1 cellular context compared by ENCODE assay signal in the genomic region with DNA sequence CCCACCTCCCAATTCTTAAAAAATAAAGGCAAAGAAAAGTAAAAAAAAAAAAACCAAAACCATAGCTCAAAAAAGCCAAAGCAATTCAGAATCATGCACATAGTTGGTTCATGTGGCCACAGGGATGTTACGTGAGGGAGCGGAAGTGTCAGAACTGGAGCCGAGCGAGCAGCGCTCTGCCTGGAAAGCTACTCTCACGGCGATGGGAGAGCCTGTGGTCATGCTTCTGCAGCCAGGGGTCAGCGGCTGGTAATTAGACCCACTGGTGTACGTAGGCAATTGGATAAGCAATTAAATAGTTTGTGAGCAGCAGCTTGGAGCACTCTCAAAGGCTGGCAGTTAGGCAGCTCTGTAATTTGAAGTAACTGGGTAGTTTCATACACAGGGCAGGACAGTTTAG.
TF ChIP-seq lines count a peak whose summit lies in the region.

No MANE protein-coding gene starts in this region.

TF ChIP-seq in IMR-90, 13 proteins besides CTCF, POLR2A, EP300 and RAD21 (continued from another document):
- TF ChIP-seq FOS (IDR thresholded peaks at IDR 0.05; ENCODE audit: low read depth, low read length) (no peak), RFX5 (IDR thresholded peaks at IDR 0.05; ENCODE audit: low read depth, low read length) (no peak), CHD1 (IDR thresholded peaks at IDR 0.05; ENCODE audit: low read depth, low read length) (no peak), MXI1 (IDR thresholded peaks at IDR 0.05; ENCODE audit: borderline replicate concordance, low read depth, low read length) (no peak), NFE2L2 (IDR thresholded peaks at IDR 0.05; ENCODE audit: low read depth, low read length) (no peak), BHLHE40 (IDR thresholded peaks at IDR 0.05; ENCODE audit: low read depth, low read length) (no peak), RCOR1 (IDR thresholded peaks at IDR 0.05; ENCODE audit: insufficient replicate concordance, low read length) (no peak), SMC3 (IDR thresholded peaks at IDR 0.05; ENCODE audit: low read depth, low read length) (no peak), CEBPB (IDR thresholded peaks at IDR 0.05; ENCODE audit: low read depth, low read length) (no peak)
- TF ChIP-seq, protein P1, sequence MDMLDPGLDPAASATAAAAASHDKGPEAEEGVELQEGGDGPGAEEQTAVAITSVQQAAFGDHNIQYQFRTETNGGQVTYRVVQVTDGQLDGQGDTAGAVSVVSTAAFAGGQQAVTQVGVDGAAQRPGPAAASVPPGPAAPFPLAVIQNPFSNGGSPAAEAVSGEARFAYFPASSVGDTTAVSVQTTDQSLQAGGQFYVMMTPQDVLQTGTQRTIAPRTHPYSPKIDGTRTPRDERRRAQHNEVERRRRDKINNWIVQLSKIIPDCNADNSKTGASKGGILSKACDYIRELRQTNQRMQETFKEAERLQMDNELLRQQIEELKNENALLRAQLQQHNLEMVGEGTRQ (IDR thresholded peaks at IDR 0.05; ENCODE audit: low read depth, low read length): no peak
- TF ChIP-seq, protein P2, sequence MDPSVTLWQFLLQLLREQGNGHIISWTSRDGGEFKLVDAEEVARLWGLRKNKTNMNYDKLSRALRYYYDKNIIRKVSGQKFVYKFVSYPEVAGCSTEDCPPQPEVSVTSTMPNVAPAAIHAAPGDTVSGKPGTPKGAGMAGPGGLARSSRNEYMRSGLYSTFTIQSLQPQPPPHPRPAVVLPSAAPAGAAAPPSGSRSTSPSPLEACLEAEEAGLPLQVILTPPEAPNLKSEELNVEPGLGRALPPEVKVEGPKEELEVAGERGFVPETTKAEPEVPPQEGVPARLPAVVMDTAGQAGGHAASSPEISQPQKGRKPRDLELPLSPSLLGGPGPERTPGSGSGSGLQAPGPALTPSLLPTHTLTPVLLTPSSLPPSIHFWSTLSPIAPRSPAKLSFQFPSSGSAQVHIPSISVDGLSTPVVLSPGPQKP (IDR thresholded peaks at IDR 0.05; ENCODE audit: borderline replicate concordance, low read depth, low read length): no peak
TF ChIP-seq in IMR-90: peak in this region for 0.
